ENCODE assay signal across 22 cellular contexts in the genomic region with DNA sequence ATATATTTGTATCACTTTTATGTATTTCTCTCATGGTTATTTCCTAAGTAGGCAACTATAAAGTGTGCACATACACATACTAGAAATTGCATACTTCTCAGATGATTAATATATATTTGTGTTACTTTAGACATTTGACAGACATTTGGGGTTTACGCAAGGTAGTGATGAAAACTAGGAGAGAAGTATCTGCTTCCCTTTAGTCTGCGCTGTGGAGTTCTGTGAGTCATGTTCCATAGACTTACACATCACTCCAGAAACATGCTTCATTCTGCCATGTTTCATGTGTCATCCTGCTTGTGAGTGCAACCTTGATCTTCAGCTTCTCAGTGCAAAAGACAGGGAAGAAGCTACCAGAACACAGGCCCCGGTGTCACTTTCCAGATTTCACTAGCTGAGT.
A peak's percentile ranks its signal among the peaks of the same experiment; 100 is the strongest.
DNase-seq lines count a peak whose midpoint lies in the region; ATAC-seq and TF ChIP-seq lines count a peak whose summit lies in the region.
"Had no signal": no experiment of that assay in that cellular context is flagged by ENCODE, and none has a peak within 500 bp of the region (broad histone marks: within the 10 kb centered on the region; RNA-seq: fewer than 3 reads in every experiment).

No MANE protein-coding gene starts in this region.

- H3K4me1 Mint-ChIP-seq in activated CD4-positive, alpha-beta memory T cell treated with anti-CD3 and anti-CD28 coated beads for 36 hours (ENCODE audit: low read depth) = no peaks in the 10 kb centered on the region
- H3K4me1 Mint-ChIP-seq: CD14-positive monocyte; naive thymus-derived CD4-positive, alpha-beta T cell had no signal

- CTCF ChIA-PET in RWPE1 (lab: Yijun Ruan, JAX) = interaction anchor here (1.3 kb wide), 1 partner anchor 17 kb away, joined by 3 read pairs; no protein-coding TSS in a partner anchor
- CTCF ChIA-PET in activated CD4-positive, alpha-beta memory T cell treated with anti-CD3 and anti-CD28 coated beads for 36 hours (lab: Charles Lee) = no interaction called here

- no peak overlapping the region for H3K4me3 Mint-ChIP-seq in activated CD4-positive, alpha-beta memory T cell treated with anti-CD3 and anti-CD28 coated beads for 36 hours
- H3K4me3 Mint-ChIP-seq: CD14-positive monocyte; effector memory CD8-positive, alpha-beta T cell; HFFc6; naive thymus-derived CD4-positive, alpha-beta T cell had no signal

- H3K4me3 ChIP-seq in skeletal muscle cell (ENCODE audit: low read depth, low read length) (no peak overlapping the region), suprapubic skin (no peak overlapping the region)
- H3K4me3 ChIP-seq: cardiac muscle cell, GM12878, left lung, psoas muscle, testis had no signal

- H3K9me3 ChIP-seq in suprapubic skin = no peaks in the 10 kb centered on the region
- H3K9me3 ChIP-seq: left lung, psoas muscle, testis had no signal

- H3K27ac ChIP-seq in RWPE1 (no peak overlapping the region), epithelial cell of prostate (peak overlapping the region; percentile 22), suprapubic skin (no peak overlapping the region)
- H3K27ac ChIP-seq: cardiac muscle cell, left lung, psoas muscle, testis had no signal

- no peak for TF ChIP-seq POLR2A in suprapubic skin (IDR thresholded peaks at IDR 0.05)

- DNase-seq in HPDE6-E6E7 (ENCODE audit: extremely low spot score) = peak; percentile 84
- DNase-seq in RWPE1 (ENCODE audit: low spot score) = peak; percentile 63
- peak; percentile 98 for DNase-seq in epithelial cell of prostate (ENCODE audit: low read depth, low spot score)
- peak; percentile 95 for DNase-seq in skeletal muscle cell (ENCODE audit: low read depth)
- DNase-seq in ecto neural progenitor cell (ENCODE audit: low spot score) = no peak
- no peak for DNase-seq in activated CD4-positive, alpha-beta memory T cell treated with anti-CD3 and anti-CD28 coated beads for 36 hours
- no peak for DNase-seq in suprapubic skin (ENCODE audit: low spot score in 2 of 2)
- DNase-seq: activated gamma-delta T cell treated with Interleukin-2 at 50 U/mL for 16 hours; DMS79 treated with DMSO at 0.1 percent for 48 hours; effector memory CD8-positive, alpha-beta T cell; head of caudate nucleus; HFFc6; left lung; naive thymus-derived CD4-positive, alpha-beta T cell; NCI-H1092; NCI-H2171; psoas muscle; testis had no signal

- H3K9me3 Mint-ChIP-seq in activated CD4-positive, alpha-beta memory T cell treated with anti-CD3 and anti-CD28 coated beads for 36 hours = peaks cover 9% of the 10 kb centered on the region

- no peaks in the 10 kb centered on the region for H3K27me3 Mint-ChIP-seq in activated CD4-positive, alpha-beta memory T cell treated with anti-CD3 and anti-CD28 coated beads for 36 hours
- H3K27me3 Mint-ChIP-seq: effector memory CD8-positive, alpha-beta T cell had no signal

- H3K27me3 ChIP-seq in suprapubic skin = no peaks in the 10 kb centered on the region
- H3K27me3 ChIP-seq: cardiac muscle cell, left lung, testis had no signal

- H3K27ac Mint-ChIP-seq in activated CD4-positive, alpha-beta memory T cell treated with anti-CD3 and anti-CD28 coated beads for 36 hours = no peak overlapping the region
- H3K27ac Mint-ChIP-seq: CD14-positive monocyte; effector memory CD8-positive, alpha-beta T cell; HFFc6; naive thymus-derived CD4-positive, alpha-beta T cell had no signal

- H3K4me1 ChIP-seq in suprapubic skin = no peaks in the 10 kb centered on the region
- H3K4me1 ChIP-seq: left lung, psoas muscle, testis had no signal

- no peak for TF ChIP-seq CTCF in RWPE1 (conservative IDR thresholded peaks at IDR 0.05; ENCODE audit: low read depth)
- no peak for TF ChIP-seq CTCF in suprapubic skin (IDR thresholded peaks at IDR 0.05)

- WGBS in suprapubic skin = 61% methylated on average over 3 of the region's 3 CpGs

- H3K36me3 ChIP-seq in suprapubic skin = no peaks in the 10 kb centered on the region
- H3K36me3 ChIP-seq: cardiac muscle cell, left lung had no signal

- POLR2A ChIA-PET in RWPE1 (lab: Yijun Ruan, JAX; ENCODE audit: low non-redundant PET) = no interaction called here
- POLR2A ChIA-PET in activated CD4-positive, alpha-beta memory T cell treated with anti-CD3 and anti-CD28 coated beads for 36 hours (lab: Charles Lee) = no interaction called here

- TF ChIP-seq EP300 in suprapubic skin (IDR thresholded peaks at IDR 0.05) = no peak

- H3K36me3 Mint-ChIP-seq in activated CD4-positive, alpha-beta memory T cell treated with anti-CD3 and anti-CD28 coated beads for 36 hours = no peaks in the 10 kb centered on the region
- H3K36me3 Mint-ChIP-seq: CD14-positive monocyte; naive thymus-derived CD4-positive, alpha-beta T cell had no signal

- intact Hi-C loops in activated CD4-positive, alpha-beta memory T cell treated with anti-CD3 and anti-CD28 coated beads for 36 hours (cut with micrococcal nuclease) = no loop called here

- no peak for ATAC-seq in HG02763 (IDR thresholded peaks at IDR 0.05; ENCODE audit: unreplicated experiment)
- ATAC-seq: effector memory CD8-positive, alpha-beta T cell; GM12878; left lung; naive thymus-derived CD4-positive, alpha-beta T cell; psoas muscle had no signal

Comparison
In these comparisons a context has a peak if more than half of its experiments do, and no peak if none do; other contexts are left out.
1. DNase-seq: peak in HPDE6-E6E7 (single experiment), RWPE1 (single experiment), epithelial cell of prostate (single experiment) and skeletal muscle cell (single experiment); none in ecto neural progenitor cell (single experiment), activated CD4-positive, alpha-beta memory T cell treated with anti-CD3 and anti-CD28 coated beads for 36 hours (single experiment) and suprapubic skin (0 of 2).